ENCODE assay signal across 17 cellular contexts in genomic region chr16:50863673-50864144, GRCh38.
A peak's percentile ranks its signal among the peaks of the same experiment; 100 is the strongest.
DNase-seq lines count a peak whose midpoint lies in the region; ATAC-seq, FAIRE-seq and TF ChIP-seq lines count a peak whose summit lies in the region.
"Had no signal": no experiment of that assay in that cellular context is flagged by ENCODE, and none has a peak within 500 bp of the region (broad histone marks: within the 10 kb centered on the region; RNA-seq: fewer than 3 reads in every experiment).

No MANE protein-coding gene starts in this region.

- H2AFZ ChIP-seq in HepG2 (ENCODE audit: low read length) (no peak overlapping the region), neuronal stem cell (ENCODE audit: low read length) (no peak overlapping the region)
- H2AFZ ChIP-seq: PC-9 had no signal

- H3K4me1 ChIP-seq in HepG2 (ENCODE audit: insufficient read depth, low read length) (peaks cover 37% of the 10 kb centered on the region), right lobe of liver (peaks cover 0 to 9% (median 3%) of the 10 kb centered on the region in 4 donors), neuronal stem cell (ENCODE audit: control insufficient read depth in 2 of 2, insufficient read depth in 1 of 2, low read depth in 1 of 2, low read length in 2 of 2) (peaks cover 3 to 4% of the 10 kb centered on the region in 2 donors)

- H3K4me2 ChIP-seq in HepG2 (ENCODE audit: low read depth, low read length), result no peak overlapping the region
- H3K4me2 ChIP-seq in neuronal stem cell (ENCODE audit: insufficient read depth, low read length, poor library complexity, severe bottlenecking), result no peak overlapping the region
- H3K4me2 ChIP-seq: KMS-11, PC-9 had no signal

- BruUV-seq in HepG2 (replicated peaks; lab: Mats Ljungman, UMichigan), result no TSS peak

- no peak for FAIRE-seq in HepG2 (lab: Jason Lieb, UNC)
- FAIRE-seq: A204.1, GM19239, H54 had no signal

- H3K14ac ChIP-seq in neuronal stem cell (ENCODE audit: low read length), result no peak overlapping the region

- TF ChIP-seq RAD21 in HepG2 (CRISPR knock-in tag; IDR thresholded peaks at IDR 0.05), result no peak

- H3K9me3 ChIP-seq in HepG2 (ENCODE audit: low read length) (no peaks in the 10 kb centered on the region), right lobe of liver (no peaks in the 10 kb centered on the region), neuronal stem cell (replicated peaks in 1 of 2; ENCODE audit: control insufficient read depth in 2 of 2, insufficient read depth in 1 of 2, low read depth in 1 of 2, low read length in 2 of 2) (no peaks in the 10 kb centered on the region)

- H2BK5ac ChIP-seq in neuronal stem cell (ENCODE audit: low read length), result no peak overlapping the region

- no peak for TF ChIP-seq CTCF in HepG2 (CRISPR knock-in tag; IDR thresholded peaks at IDR 0.05)
- TF ChIP-seq CTCF in right lobe of liver (IDR thresholded peaks at IDR 0.05), result no peak

- no peak overlapping the region for H3K18ac ChIP-seq in neuronal stem cell (ENCODE audit: low read length)

- no peak overlapping the region for H3K4ac ChIP-seq in neuronal stem cell (ENCODE audit: low read length)

- no peak overlapping the region for H3K4me3 ChIP-seq in HepG2 (replicated peaks in 1 of 3; ENCODE audit: insufficient read depth in 1 of 3, low read depth in 2 of 3, low read length in 3 of 3)
- H3K4me3 ChIP-seq in right lobe of liver, result no peak overlapping the region
- H3K4me3 ChIP-seq in neuronal stem cell (ENCODE audit: low read length in 2 of 2), result no peak overlapping the region
- H3K4me3 ChIP-seq: PC-9 had no signal

- H2BK120ac ChIP-seq in neuronal stem cell (ENCODE audit: low read depth, low read length), result no peak overlapping the region

- no peak for TF ChIP-seq POLR2A in HepG2 (IDR thresholded peaks at IDR 0.05; ENCODE audit: insufficient read depth in 1 of 2, low read depth in 2 of 2, low read length in 2 of 2)
- TF ChIP-seq POLR2A in right lobe of liver (IDR thresholded peaks at IDR 0.05), result no peak

- no peak overlapping the region for H2BK12ac ChIP-seq in neuronal stem cell (ENCODE audit: low read length)

- no peak overlapping the region for H3K9ac ChIP-seq in HepG2 (ENCODE audit: insufficient read depth, low read depth, low read length)
- peak overlapping the region; percentile 32 for H3K9ac ChIP-seq in neuronal stem cell (ENCODE audit: low read depth, low read length, poor library complexity)
- H3K9ac ChIP-seq: KMS-11 had no signal

- DNase-seq in HepG2 (ENCODE audit: low spot score) (no peak), right lobe of liver (no peak), ecto neural progenitor cell (ENCODE audit: low spot score) (peak; percentile 26), neuronal stem cell (ENCODE audit: low spot score) (no peak), NCI-H510A treated with DMSO at 0.1 percent for 48 hours (lab: John Stamatoyannopoulos, UW) (no peak), GDM1 (lab: John Stamatoyannopoulos, UW) (no peak), T1000 (lab: John Stamatoyannopoulos, UW) (no peak)
- DNase-seq: NCI-H1436, NCI-H2029, NCI-H2171, NCI-H446 treated with DMSO at 0.1 percent for 48 hours, NCI-H774, PC-9 had no signal

- H4K8ac ChIP-seq in neuronal stem cell (ENCODE audit: low read depth, low read length), result no peak overlapping the region

- H4K91ac ChIP-seq in neuronal stem cell (ENCODE audit: low read depth, low read length, poor library complexity), result no peak overlapping the region

- intact Hi-C loops in HepG2 (cut with micrococcal nuclease; ENCODE audit: unreplicated experiment), result loop anchor here (5.0 kb wide), 1 partner anchor 289 kb away; the partner anchor contains the start of gene SALL1
- intact Hi-C loops in right lobe of liver (cut with DNase I), result no loop called here

- POLR2A ChIA-PET in HepG2 (lab: Yijun Ruan, JAX), result no interaction called here

- no peaks in the 10 kb centered on the region for H4K20me1 ChIP-seq in HepG2 (ENCODE audit: insufficient read depth, low read length)

- H3K79me1 ChIP-seq in neuronal stem cell (ENCODE audit: low read depth, low read length), result no peaks in the 10 kb centered on the region

- H2BK15ac ChIP-seq in neuronal stem cell (ENCODE audit: low read length), result no peak overlapping the region

- CTCF ChIA-PET in HepG2 (lab: Yijun Ruan, JAX; ENCODE audit: low intra/inter-chr PET ratio, low total read pairs), result no interaction called here

- no peaks in the 10 kb centered on the region for H3K79me2 ChIP-seq in HepG2 (ENCODE audit: insufficient read depth, low read length)

- H3K27me3 ChIP-seq in HepG2 (ENCODE audit: control insufficient read depth in 1 of 2, insufficient read depth in 2 of 2, low read length in 2 of 2), result no peaks in the 10 kb centered on the region
- H3K27me3 ChIP-seq in right lobe of liver, result no peaks in the 10 kb centered on the region
- no peaks in the 10 kb centered on the region for H3K27me3 ChIP-seq in neuronal stem cell (ENCODE audit: control insufficient read depth in 3 of 3, insufficient read depth in 3 of 3, low read depth in 1 of 3, low read length in 3 of 3)

- no peak overlapping the region for H3K23ac ChIP-seq in neuronal stem cell (ENCODE audit: low read depth, low read length, poor library complexity)

- H3K36me3 ChIP-seq in HepG2 (replicated peaks in 1 of 2; ENCODE audit: control insufficient read depth in 1 of 2, insufficient read depth in 2 of 2, low read length in 2 of 2) (no peaks in the 10 kb centered on the region), right lobe of liver (no peaks in the 10 kb centered on the region), neuronal stem cell (replicated peaks in 1 of 2; ENCODE audit: control insufficient read depth in 2 of 2, insufficient read depth in 2 of 2, low read length in 2 of 2) (no peaks in the 10 kb centered on the region)

- no peak for TF ChIP-seq EP300 in HepG2 (IDR thresholded peaks at IDR 0.05; ENCODE audit: low read depth in 2 of 2, low read length in 2 of 2)
- TF ChIP-seq EP300 in HepG2 (CRISPR knock-in tag; IDR thresholded peaks at IDR 0.05; ENCODE audit: borderline replicate concordance), result no peak

- H3K27ac ChIP-seq in HepG2 (ENCODE audit: extremely low read length, insufficient read depth, low read length) (no peak overlapping the region), right lobe of liver (no peak overlapping the region), neuronal stem cell (replicated peaks; ENCODE audit: low read length) (no peak overlapping the region)
- H3K27ac ChIP-seq: KMS-11, PC-9 had no signal

- ATAC-seq in HepG2 (no peak), right lobe of liver (no peak)

- in situ Hi-C loops in HepG2 (cut with HindIII; ENCODE audit: extremely low pct_ligation_motif_present, low pct_unique_long_range_greater_than_20kb), result no loop called here

- no peak overlapping the region for H2AK5ac ChIP-seq in neuronal stem cell (ENCODE audit: low read depth, low read length)

- 54% methylated on average over 7 of the region's 7 CpGs for WGBS in HepG2 (ENCODE audit: low lambda C conversion rate)
- 90% methylated on average over 2 of the region's 7 CpGs for WGBS in right lobe of liver (ENCODE audit: insufficient coverage, low coverage, low lambda C conversion rate, missing lambda C conversion rate)
- WGBS in neuronal stem cell (ENCODE audit: extremely low coverage in 2 of 2, insufficient read length in 2 of 2, insufficient replicate concordance in 1 of 2), 2 donors, result no CpG with 5 or more reads among the region's 7 CpGs

TF ChIP-seq in HepG2, 621 proteins besides CTCF, POLR2A, EP300 and RAD21 (continues in another document):
- TF ChIP-seq ZNF646 (CRISPR knock-in tag; IDR thresholded peaks at IDR 0.05) (peak; percentile 61; the same call in 1 of the 2 replicates), IKZF1 (IDR thresholded peaks at IDR 0.05) (peak; percentile 57; the same call in 1 of the 2 replicates), ZNF614 (CRISPR knock-in tag; IDR thresholded peaks at IDR 0.05; ENCODE audit: borderline replicate concordance) (no peak), FOXP1 (IDR thresholded peaks at IDR 0.05) (peak; percentile 15; the same call in 1 of the 2 replicates), FOXP1 (CRISPR knock-in tag; IDR thresholded peaks at IDR 0.05) (no peak)
